8 cellular contexts compared by ENCODE assay signal in the genomic region with DNA sequence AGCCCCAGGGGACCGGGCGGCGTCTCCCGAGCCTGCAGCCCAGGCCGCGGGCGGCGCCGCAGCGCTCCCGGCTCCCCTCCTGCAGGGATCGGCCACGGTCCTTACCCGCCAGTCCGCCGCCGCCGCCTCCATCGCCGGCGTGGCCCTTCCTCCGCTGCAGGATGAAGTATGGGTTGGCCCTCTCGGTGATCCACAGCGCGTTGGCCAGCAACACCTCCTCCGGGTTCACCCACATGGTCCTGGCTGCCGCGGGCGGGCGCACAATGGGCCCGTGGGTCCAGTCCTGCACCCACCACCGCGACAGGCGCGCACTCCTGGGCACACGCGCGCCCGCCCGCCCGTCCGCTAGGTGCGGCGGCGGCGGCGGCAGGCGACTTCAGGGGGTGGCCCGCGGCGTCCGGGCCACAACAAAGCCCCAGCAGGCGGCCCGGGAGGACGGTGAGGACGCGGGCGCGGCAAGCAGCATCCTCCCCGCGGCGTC. TPM values are rescaled to one million over a fixed set of nuclear protein-coding genes. Genes with fewer than 3 reads are reported as not detected.
A peak's percentile ranks its signal among the peaks of the same experiment; 100 is the strongest.
DNase-seq lines count a peak whose midpoint lies in the region; ATAC-seq and TF ChIP-seq lines count a peak whose summit lies in the region.

No MANE protein-coding gene starts in this region.

- peaks cover 4% of the 10 kb centered on the region for H3K4me1 Mint-ChIP-seq in T-helper 17 cell

- intact Hi-C loops in mucosa of descending colon (cut with DNase I, micrococcal nuclease), result no loop called here

- ATAC-seq in GM19351 (IDR thresholded peaks at IDR 0.05; ENCODE audit: unreplicated experiment) (peak; percentile 57), HG03342 (IDR thresholded peaks at IDR 0.05; ENCODE audit: unreplicated experiment) (peak; percentile 59), T-helper 17 cell (peak; percentile 53), mucosa of descending colon (peak; percentile 50), upper lobe of left lung (ENCODE audit: low FRiP score in 2 of 2) (peak; percentile 58 to 70)

- H3K36me3 Mint-ChIP-seq in T-helper 17 cell (ENCODE audit: low read depth), result no peaks in the 10 kb centered on the region

- no peak for TF ChIP-seq POLR2A in upper lobe of left lung (IDR thresholded peaks at IDR 0.05)

- H3K9me3 ChIP-seq in T-helper 17 cell (ENCODE audit: control insufficient read depth, low read length, poor library complexity, severe bottlenecking) (no peaks in the 10 kb centered on the region), esophagus (ENCODE audit: control insufficient read depth in 2 of 2, insufficient read depth in 1 of 2, low read depth in 1 of 2, low read length in 1 of 2) (no peaks in the 10 kb centered on the region), mucosa of descending colon (no peaks in the 10 kb centered on the region), upper lobe of left lung (no peaks in the 10 kb centered on the region)

- no peaks in the 10 kb centered on the region for H3K4me1 ChIP-seq in esophagus (ENCODE audit: control insufficient read depth in 2 of 2, insufficient read depth in 2 of 2, low read length in 1 of 2)
- peaks cover 3% of the 10 kb centered on the region for H3K4me1 ChIP-seq in mucosa of descending colon (ENCODE audit: low read depth)
- peaks cover 0 to 8% (median 5%) of the 10 kb centered on the region in 4 donors for H3K4me1 ChIP-seq in upper lobe of left lung

- H3K4me3 ChIP-seq in esophagus (ENCODE audit: low read depth in 1 of 2, low read length in 2 of 2) (peak overlapping the region; percentile 86 to 90), mucosa of descending colon (peak overlapping the region; percentile 66), upper lobe of left lung (peak overlapping the region; percentile 53 to 91 (median 82))

- no peak for TF ChIP-seq EP300 in upper lobe of left lung (IDR thresholded peaks at IDR 0.05)

- H3K27me3 ChIP-seq in esophagus (ENCODE audit: control insufficient read depth in 1 of 2, insufficient read depth in 2 of 2, low read length in 2 of 2) (no peaks in the 10 kb centered on the region), upper lobe of left lung (no peaks in the 10 kb centered on the region)

- WGBS in esophagus, 2 donors, result 0 to 1% methylated on average over 53 to 62 of the region's 62 CpGs
- 0 to 1% methylated on average over 22 to 36 of the region's 62 CpGs for WGBS in upper lobe of left lung, 2 donors

- TF ChIP-seq CTCF in mucosa of descending colon (IDR thresholded peaks at IDR 0.05) (no peak), upper lobe of left lung (IDR thresholded peaks at IDR 0.05) (peak in 4 of 6 experiments; percentile 23 to 41 (median 35))

- H3K27ac ChIP-seq in esophagus (ENCODE audit: low read depth in 2 of 2, low read length in 1 of 2) (peak overlapping the region; percentile 90 to 95), upper lobe of left lung (peak overlapping the region; percentile 96 to 99 (median 98))

- no peak overlapping the region for H3K27ac Mint-ChIP-seq in T-helper 17 cell

- H3K27me3 Mint-ChIP-seq in T-helper 17 cell, result peaks cover 56% of the 10 kb centered on the region

- H3K36me3 ChIP-seq in esophagus (ENCODE audit: control insufficient read depth in 2 of 2, insufficient read depth in 2 of 2, low read length in 1 of 2), result no peaks in the 10 kb centered on the region
- no peaks in the 10 kb centered on the region for H3K36me3 ChIP-seq in mucosa of descending colon (ENCODE audit: low read depth)
- H3K36me3 ChIP-seq in upper lobe of left lung, result no peaks in the 10 kb centered on the region

- H3K4me3 Mint-ChIP-seq in T-helper 17 cell, result peak overlapping the region; percentile 45

- peak; percentile 82 for DNase-seq in ELF-1 (ENCODE audit: low read depth, low spot score)
- no peak for DNase-seq in T-helper 17 cell
- peak; percentile 47 to 74 (median 72) for DNase-seq in mucosa of descending colon
- peak; percentile 38 to 92 for DNase-seq in upper lobe of left lung
- DNase-seq in dedifferentiated amniotic fluid mesenchymal stem cell (ENCODE audit: extremely low spot score), result no peak

RNA-seq across cellular contexts. Expression of gene TBC1D9, which starts 0.3 kb away (rescaled TPM):
- total RNA-seq in T-helper 17 cell (1 to 10 TPM in 1 of 2 donors, under 1 TPM in 1; 0.76 to 3.1 TPM), mucosa of descending colon (10 to 100 TPM in 2 of 3 donors, 1 to 10 TPM in 1; 9.1 to 20.2 (median 11.6) TPM), upper lobe of left lung (10 to 100 TPM; 33.7 to 41.9 (median 38.1) TPM)
- polyA plus RNA-seq in esophagus, result 1 to 10 TPM; 3.3 to 6.3 TPM

Comparison
In these comparisons a context has a peak if more than half of its experiments do, and no peak if none do; other contexts are left out.
1. DNase-seq: peak in ELF-1 (single experiment), mucosa of descending colon (3 of 3) and upper lobe of left lung (2 of 2); none in T-helper 17 cell (0 of 3) and dedifferentiated amniotic fluid mesenchymal stem cell (single experiment).
2. Peak in every context shown above with its lines, with median percentiles within 50 percentile points of each other: ATAC-seq and H3K4me3 ChIP-seq.